In genomic region chr10:3803295-3803883, GRCh38 we compare ENCODE assay signal across 9 cellular contexts. TPM values are rescaled to one million over a fixed set of nuclear protein-coding genes. Genes with fewer than 3 reads are reported as not detected.
DNase-seq lines count a peak whose midpoint lies in the region; ATAC-seq and TF ChIP-seq lines count a peak whose summit lies in the region.
"Had no signal": no experiment of that assay in that cellular context is flagged by ENCODE, and none has a peak within 500 bp of the region (broad histone marks: within the 10 kb centered on the region; RNA-seq: fewer than 3 reads in every experiment).

No MANE protein-coding gene starts in this region.

- H3K4me3 ChIP-seq in GM08714 (ENCODE audit: low read length) (peak overlapping the region; percentile 48; the same call in 1 of the 2 replicates), Panc1 (ENCODE audit: low read depth in 2 of 2, low read length in 2 of 2) (peak overlapping the region in 1 of 2 experiments; percentile 2; a peak in 1 of 4 replicates), esophagus squamous epithelium (no peak overlapping the region)

- TF ChIP-seq CTCF in Panc1 (IDR thresholded peaks at IDR 0.05) (no peak), esophagus squamous epithelium (IDR thresholded peaks at IDR 0.05) (no peak), progenitor cell of endocrine pancreas (IDR thresholded peaks at IDR 0.05; ENCODE audit: unreplicated experiment) (no peak)

- peak overlapping the region; percentile 87 for H3K27ac ChIP-seq in Panc1 (ENCODE audit: low read length)
- H3K27ac ChIP-seq in esophagus squamous epithelium = peak overlapping the region in 3 of 4 donors; percentile 12 to 95 (median 90)

- ATAC-seq in Panc1 = no peak
- no peak for ATAC-seq in GM19395 (IDR thresholded peaks at IDR 0.05; ENCODE audit: unreplicated experiment)

- peak overlapping the region; percentile 44 for H3K4me3 Mint-ChIP-seq in progenitor cell of endocrine pancreas (ENCODE audit: low read depth)

- CTCF ChIA-PET in Panc1 (lab: Charles Lee) = no interaction called here

- peak overlapping the region; percentile 92 for H3K27ac Mint-ChIP-seq in progenitor cell of endocrine pancreas

- in situ Hi-C loops in Panc1 (cut with HindIII; ENCODE audit: low pct_unique_long_range_greater_than_20kb, low sequenced_read_pairs) = no loop called here

- H3K36me3 ChIP-seq in Panc1 (ENCODE audit: control insufficient read depth, insufficient read depth, low read length) (no peaks in the 10 kb centered on the region), esophagus squamous epithelium (no peaks in the 10 kb centered on the region)

- intact Hi-C loops in Panc1 (cut with micrococcal nuclease; ENCODE audit: unreplicated experiment) (no loop called here), esophagus squamous epithelium (cut with DNase I) (no loop called here)

- H3K27me3 ChIP-seq in Panc1 (ENCODE audit: control insufficient read depth, insufficient read depth, low read length) = no peaks in the 10 kb centered on the region
- no peaks in the 10 kb centered on the region for H3K27me3 ChIP-seq in esophagus squamous epithelium

- POLR2A ChIA-PET in Panc1 (lab: Charles Lee) = no interaction called here

- H3K9me3 ChIP-seq in Panc1 (ENCODE audit: control insufficient read depth, insufficient read depth, low read depth, low read length) (0 out of 2 replicates have a peak, but pooled peaks cover under 1% of the 10 kb centered on the region), esophagus squamous epithelium (no peaks in the 10 kb centered on the region)

- peaks cover 44% of the 10 kb centered on the region for H3K4me1 Mint-ChIP-seq in progenitor cell of endocrine pancreas (ENCODE audit: low read depth)

- H3K4me1 ChIP-seq in Panc1 (ENCODE audit: control insufficient read depth, insufficient read depth, low read length) (peaks cover 57% of the 10 kb centered on the region), esophagus squamous epithelium (peaks cover 19 to 33% (median 23%) of the 10 kb centered on the region in 3 donors)

- no peaks in the 10 kb centered on the region for H3K36me3 Mint-ChIP-seq in progenitor cell of endocrine pancreas (ENCODE audit: insufficient read depth)

- no peaks in the 10 kb centered on the region for H3K9me3 Mint-ChIP-seq in progenitor cell of endocrine pancreas (ENCODE audit: low read depth)

- no TSS peak for BruUV-seq in Panc1 (replicated peaks; lab: Mats Ljungman, UMichigan)

- 60 to 70% methylated on average over 11 of the region's 11 CpGs for WGBS in esophagus squamous epithelium, 2 donors

- H3K27me3 Mint-ChIP-seq in progenitor cell of endocrine pancreas = no peaks in the 10 kb centered on the region

- no peak for DNase-seq in Panc1 (ENCODE audit: low read depth, low spot score)
- no peak for DNase-seq in esophagus squamous epithelium (lab: John Stamatoyannopoulos, UW)
- no peak for DNase-seq in progenitor cell of endocrine pancreas (ENCODE audit: low spot score, unreplicated experiment)
- no peak for DNase-seq in NCI-H187 treated with DMSO at 0.1 percent for 48 hours (lab: John Stamatoyannopoulos, UW)
- no peak for DNase-seq in NCI-H748 treated with DMSO at 0.1 percent for 48 hours (lab: John Stamatoyannopoulos, UW)
- DNase-seq in middle frontal gyrus (ENCODE audit: extremely low spot score, low spot score) = no peak
- DNase-seq: NCI-H1092 treated with DMSO at 0.1 percent for 48 hours had no signal

- no peak for TF ChIP-seq POLR2A in esophagus squamous epithelium (IDR thresholded peaks at IDR 0.05)

RNA-seq across cellular contexts. Expression of gene KLF6, which starts 18.4 kb away (rescaled TPM):
- total RNA-seq in Panc1 (2021; ENCODE audit: unreplicated experiment) = 177 TPM
- 108 TPM for polyA plus RNA-seq in Panc1 (2012; ENCODE audit: insufficient read length)
- total RNA-seq in esophagus squamous epithelium = 10 to 100 TPM; 39.6 to 91.2 (median 74.2) TPM
- total RNA-seq in progenitor cell of endocrine pancreas = 95.5 and 109 TPM in 2 replicates
